Comparison of ENCODE assay signal across 9 cellular contexts in genomic region chr7:130909161-130909836, GRCh38.
DNase-seq lines count a peak whose midpoint lies in the region; ATAC-seq and TF ChIP-seq lines count a peak whose summit lies in the region.
"Had no signal": no experiment of that assay in that cellular context is flagged by ENCODE, and none has a peak within 500 bp of the region (broad histone marks: within the 10 kb centered on the region; RNA-seq: fewer than 3 reads in every experiment).

No MANE protein-coding gene starts in this region.

- TF ChIP-seq EP300 in esophagus muscularis mucosa (IDR thresholded peaks at IDR 0.05): no peak

- WGBS in esophagus muscularis mucosa: 90% methylated on average over 14 of the region's 14 CpGs

- H3K36me3 Mint-ChIP-seq in progenitor cell of endocrine pancreas (ENCODE audit: insufficient read depth): no peaks in the 10 kb centered on the region

- no peaks in the 10 kb centered on the region for H3K9me3 ChIP-seq in esophagus muscularis mucosa

- no peak overlapping the region for H3K4me3 Mint-ChIP-seq in progenitor cell of endocrine pancreas (ENCODE audit: low read depth)

- peaks cover 3% of the 10 kb centered on the region for H3K27me3 Mint-ChIP-seq in progenitor cell of endocrine pancreas

- intact Hi-C loops in esophagus muscularis mucosa (cut with DNase I): no loop called here

- no peak for TF ChIP-seq POLR2A in esophagus muscularis mucosa (IDR thresholded peaks at IDR 0.05; ENCODE audit: low read depth)

- H3K4me3 ChIP-seq in choroid plexus epithelial cell (ENCODE audit: low read depth, low read length) (peak overlapping the region; percentile 71), esophagus muscularis mucosa (no peak overlapping the region)

- peaks cover 40 to 69% (median 64%) of the 10 kb centered on the region in 4 donors for H3K4me1 ChIP-seq in esophagus muscularis mucosa

- H3K4me1 Mint-ChIP-seq in progenitor cell of endocrine pancreas (ENCODE audit: low read depth): peaks cover 10% of the 10 kb centered on the region

- no peak for ATAC-seq in GM18498 (IDR thresholded peaks at IDR 0.05; ENCODE audit: unreplicated experiment)
- no peak for ATAC-seq in HG03565 (IDR thresholded peaks at IDR 0.05; ENCODE audit: unreplicated experiment)

- DNase-seq in Daoy (ENCODE audit: low read depth): peak; percentile 57
- DNase-seq in choroid plexus epithelial cell (ENCODE audit: low read depth): no peak
- DNase-seq in progenitor cell of endocrine pancreas (ENCODE audit: low spot score, unreplicated experiment): no peak
- no peak for DNase-seq in anterior cingulate cortex (lab: John Stamatoyannopoulos, UW)
- no peak for DNase-seq in esophagus muscularis mucosa (ENCODE audit: extremely low spot score)
- DNase-seq: central memory CD4-positive, alpha-beta T cell had no signal

- H3K9me3 Mint-ChIP-seq in progenitor cell of endocrine pancreas (ENCODE audit: low read depth): no peaks in the 10 kb centered on the region

- H3K36me3 ChIP-seq in esophagus muscularis mucosa: peaks cover 0 to 16% (median 0%) of the 10 kb centered on the region in 4 donors

- TF ChIP-seq CTCF in choroid plexus epithelial cell (conservative IDR thresholded peaks at IDR 0.05; ENCODE audit: low read depth, low read length): no peak
- no peak for TF ChIP-seq CTCF in progenitor cell of endocrine pancreas (IDR thresholded peaks at IDR 0.05; ENCODE audit: unreplicated experiment)
- TF ChIP-seq CTCF in esophagus muscularis mucosa (IDR thresholded peaks at IDR 0.05): no peak

- H3K27ac Mint-ChIP-seq in progenitor cell of endocrine pancreas: peak overlapping the region; percentile 12

- no peaks in the 10 kb centered on the region for H3K27me3 ChIP-seq in esophagus muscularis mucosa

- peak overlapping the region in 1 of 4 donors; percentile 14 for H3K27ac ChIP-seq in esophagus muscularis mucosa (replicated peaks in 1 of 4)

TF ChIP-seq in PFSK-1, 5 proteins besides CTCF, POLR2A, EP300 and RAD21:
- TF ChIP-seq POLR2AphosphoS5 (IDR thresholded peaks at IDR 0.05; ENCODE audit: low read depth, low read length) (0 out of 2 replicates have a peak, but pooled peaks have one; percentile 15), TAF1 (IDR thresholded peaks at IDR 0.05; ENCODE audit: borderline replicate concordance, insufficient read depth, low read length) (no peak), SIN3A (IDR thresholded peaks at IDR 0.05; ENCODE audit: borderline replicate concordance, insufficient read depth, low read length) (no peak)
